ENCODE assay signal across 8 cellular contexts in genomic region chr6:144062757-144063156, GRCh38. TPM values are rescaled to one million over a fixed set of nuclear protein-coding genes. Genes with fewer than 3 reads are reported as not detected.
DNase-seq lines count a peak whose midpoint lies in the region; ATAC-seq and TF ChIP-seq lines count a peak whose summit lies in the region.
"Had no signal": no experiment of that assay in that cellular context is flagged by ENCODE, and none has a peak within 500 bp of the region (broad histone marks: within the 10 kb centered on the region; RNA-seq: fewer than 3 reads in every experiment).

No MANE protein-coding gene starts in this region.

- H3K4me1 ChIP-seq in Loucy (ENCODE audit: insufficient read depth, low read length, poor library complexity, severe bottlenecking) = peaks cover 26% of the 10 kb centered on the region

- no peaks in the 10 kb centered on the region for H3K36me3 Mint-ChIP-seq in activated naive CD8-positive, alpha-beta T cell treated with anti-CD3 and anti-CD28 coated beads, Interleukin-2, amount 50 U/mL, for 24 hours (ENCODE audit: low read depth)

- H3K36me3 ChIP-seq in Loucy (ENCODE audit: insufficient read depth, low read length) (no peaks in the 10 kb centered on the region), neural cell (ENCODE audit: insufficient read depth, low read length) (no peaks in the 10 kb centered on the region)

- H3K9me3 ChIP-seq in Loucy (ENCODE audit: insufficient read depth, low read depth, low read length) (no peaks in the 10 kb centered on the region), neural cell (ENCODE audit: low read length) (no peaks in the 10 kb centered on the region)

- H3K9me3 Mint-ChIP-seq in activated naive CD8-positive, alpha-beta T cell treated with anti-CD3 and anti-CD28 coated beads, Interleukin-2, amount 50 U/mL, for 24 hours = no peaks in the 10 kb centered on the region

- H3K79me2 ChIP-seq in Loucy (ENCODE audit: insufficient read depth, low read length) = no peaks in the 10 kb centered on the region
- no peaks in the 10 kb centered on the region for H3K79me2 ChIP-seq in neural cell (replicated peaks; ENCODE audit: insufficient read depth, low read length)

- peak overlapping the region; percentile 92 for H3K9ac ChIP-seq in Loucy (ENCODE audit: low read depth, low read length, poor library complexity, severe bottlenecking)
- no peak overlapping the region for H3K9ac ChIP-seq in neural cell (ENCODE audit: low read length)

- peaks cover 25% of the 10 kb centered on the region for H3K27me3 Mint-ChIP-seq in activated naive CD8-positive, alpha-beta T cell treated with anti-CD3 and anti-CD28 coated beads, Interleukin-2, amount 50 U/mL, for 24 hours

- H3K4me1 Mint-ChIP-seq in activated naive CD8-positive, alpha-beta T cell treated with anti-CD3 and anti-CD28 coated beads, Interleukin-2, amount 50 U/mL, for 24 hours = peaks cover 39% of the 10 kb centered on the region

- H3K4me3 ChIP-seq in GM08714 (ENCODE audit: low read length) = peak overlapping the region; percentile 95; the same call in 1 of the 2 replicates
- peak overlapping the region; percentile 79 for H3K4me3 ChIP-seq in Loucy (ENCODE audit: low read length, poor library complexity, severe bottlenecking)
- H3K4me3 ChIP-seq in neural cell (ENCODE audit: low read length) = peak overlapping the region; percentile 94

- H3K27ac ChIP-seq in neural cell (ENCODE audit: low read length) = no peak overlapping the region

- DNase-seq in activated naive CD8-positive, alpha-beta T cell treated with anti-CD3 and anti-CD28 coated beads, Interleukin-2, amount 50 U/mL, for 24 hours = no peak
- DNase-seq in 8988T = no peak
- DNase-seq: NCI-H1092 treated with DMSO at 0.1 percent for 48 hours had no signal

- H3K4me2 ChIP-seq in Loucy (ENCODE audit: low read depth, low read length, poor library complexity, severe bottlenecking) = peak overlapping the region; percentile 82
- no peak overlapping the region for H3K4me2 ChIP-seq in neural cell (ENCODE audit: low read length)

- H3K4me3 Mint-ChIP-seq in activated naive CD8-positive, alpha-beta T cell treated with anti-CD3 and anti-CD28 coated beads, Interleukin-2, amount 50 U/mL, for 24 hours = peak overlapping the region; percentile 82

- H3K27ac Mint-ChIP-seq in activated naive CD8-positive, alpha-beta T cell treated with anti-CD3 and anti-CD28 coated beads, Interleukin-2, amount 50 U/mL, for 24 hours = peak overlapping the region; percentile 82

- H3K9me2 ChIP-seq in Loucy (replicated peaks; ENCODE audit: low read depth, low read length) (no peaks in the 10 kb centered on the region), neural cell (ENCODE audit: insufficient read depth, low read length) (no peaks in the 10 kb centered on the region)

- TF ChIP-seq EP300 in neural cell (conservative IDR thresholded peaks at IDR 0.05; ENCODE audit: poor library complexity, severe bottlenecking) = no peak

- H2AFZ ChIP-seq in Loucy (ENCODE audit: low read length) (peak overlapping the region; percentile 94), neural cell (ENCODE audit: low read depth, low read length) (no peak overlapping the region)

- TF ChIP-seq RAD21 in neural cell (conservative IDR thresholded peaks at IDR 0.05) = no peak

- ATAC-seq in activated naive CD8-positive, alpha-beta T cell treated with anti-CD3 and anti-CD28 coated beads, Interleukin-2, amount 50 U/mL, for 24 hours = no peak
- no peak for ATAC-seq in GM18858 (IDR thresholded peaks at IDR 0.05; ENCODE audit: unreplicated experiment)
- no peak for ATAC-seq in HG03432 (IDR thresholded peaks at IDR 0.05; ENCODE audit: unreplicated experiment)

- H3K27me3 ChIP-seq in Loucy (ENCODE audit: insufficient read depth, low read length, poor library complexity, severe bottlenecking) (no peaks in the 10 kb centered on the region), neural cell (ENCODE audit: insufficient read depth, low read depth, low read length) (peaks cover 44% of the 10 kb centered on the region)

- TF ChIP-seq CTCF in Loucy (conservative IDR thresholded peaks at IDR 0.05; ENCODE audit: low read length) = no peak
- TF ChIP-seq CTCF in neural cell (IDR thresholded peaks at IDR 0.05; ENCODE audit: poor library complexity, severe bottlenecking) = no peak

- H3F3A ChIP-seq in Loucy (ENCODE audit: low read depth) (0 out of 2 replicates have a peak, but pooled peaks cover 5% of the 10 kb centered on the region), neural cell (ENCODE audit: insufficient read depth, low read length, poor library complexity, severe bottlenecking) (no peaks in the 10 kb centered on the region)

- H4K20me1 ChIP-seq in Loucy (ENCODE audit: insufficient read depth, low read length, poor library complexity, severe bottlenecking) (no peaks in the 10 kb centered on the region), neural cell (ENCODE audit: insufficient read depth) (no peaks in the 10 kb centered on the region)

TF ChIP-seq in neural cell, 6 proteins besides CTCF, POLR2A, EP300 and RAD21:
- no peak for TF ChIP-seq SMC3 (conservative IDR thresholded peaks at IDR 0.05; ENCODE audit: poor library complexity)
- TF ChIP-seq POLR2AphosphoS5 (IDR thresholded peaks at IDR 0.05) = no peak
- no peak for TF ChIP-seq EZH2 (IDR thresholded peaks at IDR 0.05; ENCODE audit: borderline replicate concordance, insufficient read depth, low read length, poor library complexity, severe bottlenecking)
- no peak for TF ChIP-seq TAF1 (IDR thresholded peaks at IDR 0.05; ENCODE audit: low read depth)
- TF ChIP-seq REST (IDR thresholded peaks at IDR 0.05; ENCODE audit: borderline replicate concordance) = no peak
- TF ChIP-seq MXI1 (conservative IDR thresholded peaks at IDR 0.05; ENCODE audit: poor library complexity, severe bottlenecking) = no peak

RNA-seq across cellular contexts. Expression of gene SF3B5, which starts 32.6 kb away (rescaled TPM):
- 246 and 257 TPM in 2 replicates for polyA plus RNA-seq in neural cell
- polyA minus RNA-seq in neural cell = 80.6 and 92.4 TPM in 2 replicates

RNA-seq across cellular contexts. Expression of gene PLAGL1, which starts 54.7 kb away (rescaled TPM):
- 22.3 and 34.0 TPM in 2 replicates for polyA plus RNA-seq in neural cell
- polyA minus RNA-seq in neural cell = 17.0 and 28.8 TPM in 2 replicates
